33 cellular contexts compared by ENCODE assay signal in the genomic region with DNA sequence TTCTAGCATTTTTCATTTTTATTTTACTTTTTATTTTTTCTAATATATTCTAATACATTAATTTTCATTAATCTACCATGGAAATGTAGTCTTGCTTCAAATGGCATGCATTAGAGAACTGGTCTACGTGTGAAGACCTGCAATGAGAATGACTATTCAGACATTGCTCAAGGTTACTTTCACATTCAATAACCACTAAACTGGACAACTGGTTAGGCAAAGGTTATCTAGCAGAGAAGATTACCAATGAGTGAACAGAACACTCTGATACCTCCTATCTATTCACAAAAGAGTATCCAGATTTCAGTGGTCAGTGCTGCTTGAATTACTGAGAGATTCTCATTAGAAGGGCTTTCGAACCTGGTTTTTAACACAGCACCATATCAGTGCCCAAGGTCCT.
"Had no signal": no experiment of that assay in that cellular context is flagged by ENCODE, and none has a peak within 500 bp of the region (broad histone marks: within the 10 kb centered on the region; RNA-seq: fewer than 3 reads in every experiment).

No MANE protein-coding gene starts in this region.

- H3K27ac ChIP-seq: PC-9, RWPE1, SJCRH30, SK-N-MC had no signal

- ATAC-seq: Panc1, Right ventricle myocardium inferior, SK-N-SH treated with all-trans-retinoic acid at 6 μM for 48 hours had no signal

- H2AFZ ChIP-seq: PC-9 had no signal

- H3K36me3 ChIP-seq: MG63, SJCRH30 had no signal

- H3K9me3 ChIP-seq: MG63, SJCRH30 had no signal

- FAIRE-seq: RCC 7860 had no signal

- H3K4me3 ChIP-seq: MG63, PC-9, SJCRH30, SK-N-MC had no signal

- DNase-seq: Kasumi-1, MG63, NCI-H1048, NCI-H1092 treated with DMSO at 0.1 percent for 48 hours, NCI-H1105 treated with DMSO at 0.1 percent for 48 hours, NCI-H1417, NCI-H1436, NCI-H146, NCI-H1694, NCI-H187, NCI-H1930, NCI-H2029 treated with DMSO at 0.1 percent for 48 hours, NCI-H2081 treated with DMSO at 0.1 percent for 48 hours, NCI-H2107, NCI-H2171, NCI-H226, NCI-H446 treated with DMSO at 0.1 percent for 48 hours, NCI-H510A, NCI-H524, NCI-H526, NCI-H69, NCI-H748 treated with DMSO at 0.1 percent for 48 hours, NCI-H82, PC-9, SHP77, SIG-M5, SJCRH30 had no signal

- H3K27me3 ChIP-seq: MG63, SJCRH30 had no signal

- H3K4me2 ChIP-seq: PC-9 had no signal
